ENCODE assay signal across 8 cellular contexts in genomic region chr2:208253518-208254117, GRCh38. TPM values are rescaled to one million over a fixed set of nuclear protein-coding genes. Genes with fewer than 3 reads are reported as not detected.
DNase-seq lines count a peak whose midpoint lies in the region; ATAC-seq, FAIRE-seq and TF ChIP-seq lines count a peak whose summit lies in the region.

No MANE protein-coding gene starts in this region.

- H3K27me3 ChIP-seq in breast epithelium (no peaks in the 10 kb centered on the region), mononuclear cell (ENCODE audit: insufficient read depth, low read length) (no peaks in the 10 kb centered on the region)

- H3K27ac ChIP-seq in A549 (peak overlapping the region; percentile 86 to 90), breast epithelium (peak overlapping the region; percentile 74 to 88)

- intact Hi-C loops in breast epithelium (cut with DNase I; ENCODE audit: low total_unique reads): no loop called here

- no peaks in the 10 kb centered on the region for H3K9me3 ChIP-seq in A549
- no peaks in the 10 kb centered on the region for H3K9me3 ChIP-seq in breast epithelium
- no peaks in the 10 kb centered on the region for H3K9me3 ChIP-seq in mononuclear cell (ENCODE audit: low read depth, low read length)

- peak overlapping the region; percentile 83 for H3K4me2 ChIP-seq in A549

- peaks cover 42% of the 10 kb centered on the region for H3K4me1 ChIP-seq in A549
- peaks cover 0 to 9% of the 10 kb centered on the region in 2 donors for H3K4me1 ChIP-seq in breast epithelium
- peaks cover 54% of the 10 kb centered on the region for H3K4me1 ChIP-seq in mononuclear cell (ENCODE audit: insufficient read depth, low read length)

- POLR2A ChIA-PET in A549 (lab: Yijun Ruan, JAX) (interaction anchor here (1.2 to 2.5 kb wide), 4 partner anchors 9 to 152 kb away, joined by 5 to 50 read pairs (median 11); partner anchors contain the start of gene PIKFYVE), HEK293T (lab: Yijun Ruan, JAX) (interaction anchor here (1.0 to 2.9 kb wide), 3 partner anchors 12 to 111 kb away, joined by 3 to 20 read pairs (median 9); partner anchors contain the start of gene PIKFYVE)

- no peak for TF ChIP-seq RAD21 in A549 (conservative IDR thresholded peaks at IDR 0.05 in 1 of 2, IDR thresholded peaks at IDR 0.05 in 1 of 2)

- TF ChIP-seq EP300 in A549 (IDR thresholded peaks at IDR 0.05): no peak

- no peak for TF ChIP-seq CTCF in A549 (IDR thresholded peaks at IDR 0.05)
- TF ChIP-seq CTCF in breast epithelium (IDR thresholded peaks at IDR 0.05): no peak

- ATAC-seq in A549: no peak
- no peak for ATAC-seq in HG03175 (IDR thresholded peaks at IDR 0.05; ENCODE audit: unreplicated experiment)

- DNase-seq in A549 (ENCODE audit: low read depth in 1 of 2, low spot score in 1 of 2): no peak
- DNase-seq in HEK293T (ENCODE audit: extremely low spot score): peak; percentile 11
- DNase-seq in breast epithelium (ENCODE audit: low spot score in 2 of 2): no peak
- no peak for DNase-seq in RCC 7860 (ENCODE audit: low spot score)
- no peak for DNase-seq in NCI-H345 treated with DMSO at 0.1 percent for 48 hours (lab: John Stamatoyannopoulos, UW; ENCODE audit: unreplicated experiment)
- DNase-seq in NCI-H2196 (lab: John Stamatoyannopoulos, UW; ENCODE audit: unreplicated experiment): no peak

- FAIRE-seq in A549 (lab: Jason Lieb, UNC) (no peak), RCC 7860 (lab: Jason Lieb, UNC) (no peak)

- TF ChIP-seq POLR2A in A549 (IDR thresholded peaks at IDR 0.05; ENCODE audit: low read length) (no peak), breast epithelium (IDR thresholded peaks at IDR 0.05) (no peak)

- H3K36me3 ChIP-seq in breast epithelium: no peaks in the 10 kb centered on the region

- CTCF ChIA-PET in A549 (lab: Yijun Ruan, JAX) (interaction anchor here (0.6 to 5.1 kb wide), 20 partner anchors 11 to 510 kb away, joined by 3 to 64 read pairs (median 5); partner anchors contain the start of gene PIKFYVE), HEK293T (lab: Yijun Ruan, JAX) (interaction anchor here (1.0 to 2.5 kb wide), 3 partner anchors 78 to 151 kb away, joined by 4 to 15 read pairs (median 12); no protein-coding TSS in a partner anchor)

- 9% methylated on average over 7 of the region's 7 CpGs for WGBS in A549 (ENCODE audit: missing lambda C conversion rate)

- H3K4me3 ChIP-seq in A549 (peak overlapping the region; percentile 96), breast epithelium (peak overlapping the region; percentile 83 to 87 (median 85)), mononuclear cell (ENCODE audit: low read length) (peak overlapping the region; percentile 99)

TF ChIP-seq in A549, 52 proteins besides CTCF, POLR2A, EP300 and RAD21:
- TF ChIP-seq HDAC2 (IDR thresholded peaks at IDR 0.05) (no peak), ZFP36 (IDR thresholded peaks at IDR 0.05; ENCODE audit: borderline replicate concordance, partially characterized antibody) (no peak), NFE2L2 (conservative IDR thresholded peaks at IDR 0.05; ENCODE audit: low read length) (no peak), CHD4 (IDR thresholded peaks at IDR 0.05; ENCODE audit: borderline replicate concordance) (no peak), HOXB5 (CRISPR knock-in tag; IDR thresholded peaks at IDR 0.05) (no peak), USF2 (IDR thresholded peaks at IDR 0.05) (no peak)

TF ChIP-seq in HEK293T, 16 proteins besides CTCF, POLR2A, EP300 and RAD21:
- TF ChIP-seq FOXM1 (IDR thresholded peaks at IDR 0.05; ENCODE audit: borderline replicate concordance) (no peak), PKNOX1 (IDR thresholded peaks at IDR 0.05) (no peak), L3MBTL2 (conservative IDR thresholded peaks at IDR 0.05) (no peak), HDGF (IDR thresholded peaks at IDR 0.05; ENCODE audit: borderline replicate concordance) (no peak), SP1 (IDR thresholded peaks at IDR 0.05) (no peak), ZNF384 (IDR thresholded peaks at IDR 0.05) (no peak), CTBP1 (IDR thresholded peaks at IDR 0.05; ENCODE audit: borderline replicate concordance) (no peak), TARDBP (IDR thresholded peaks at IDR 0.05) (no peak), LEF1 (IDR thresholded peaks at IDR 0.05; ENCODE audit: borderline replicate concordance) (no peak), FOXK2 (IDR thresholded peaks at IDR 0.05) (no peak), FOXA1 (IDR thresholded peaks at IDR 0.05) (no peak), NFRKB (IDR thresholded peaks at IDR 0.05) (no peak), ELF4 (IDR thresholded peaks at IDR 0.05) (no peak), BHLHE40 (IDR thresholded peaks at IDR 0.05; ENCODE audit: borderline replicate concordance) (no peak), ARNT (IDR thresholded peaks at IDR 0.05) (no peak), SUZ12 (IDR thresholded peaks at IDR 0.05) (no peak)

RNA-seq across cellular contexts. Expression of gene IDH1, which starts 1.3 kb away (rescaled TPM):
- 272 and 346 TPM in 2 replicates for polyA plus RNA-seq in A549 (2011; rRNA removed)
- 70.4 and 70.8 TPM in 2 replicates for polyA plus RNA-seq in A549 (2012; cell fraction: cytosol; rRNA removed)
- 54.0 and 77.2 TPM in 2 replicates for polyA plus RNA-seq in A549 (2012; cell fraction: nucleus; rRNA removed)
- polyA plus RNA-seq in A549 (2017; fragmentation: RNase III; extraction: RNeasy Plus Mini Kit Qiagen cat#74134 plus additional on column Dnase treatment): 137 to 180 TPM (median 173 TPM) in 3 replicates
- polyA minus RNA-seq in A549 (2011; rRNA and poly(A)+ RNA removed): 105 and 120 TPM in 2 replicates
- total RNA-seq in breast epithelium: 100 to 1,000 TPM in 1 of 3 donors, 10 to 100 TPM in 2; 80.3 to 333 (median 94.5) TPM
- total RNA-seq in mononuclear cell: 6.7 TPM

RNA-seq across cellular contexts. Expression of gene PIKFYVE, which starts 12.4 kb away (rescaled TPM):
- 19.3 and 22.0 TPM in 2 replicates for polyA plus RNA-seq in A549 (2011; rRNA removed)
- 4.2 and 5.1 TPM in 2 replicates for polyA plus RNA-seq in A549 (2012; cell fraction: cytosol; rRNA removed)
- 4.0 and 6.5 TPM in 2 replicates for polyA plus RNA-seq in A549 (2012; cell fraction: nucleus; rRNA removed)
- 5.9 to 6.5 TPM (median 6.4 TPM) in 3 replicates for polyA plus RNA-seq in A549 (2017; fragmentation: RNase III; extraction: RNeasy Plus Mini Kit Qiagen cat#74134 plus additional on column Dnase treatment)
- polyA minus RNA-seq in A549 (2011; rRNA and poly(A)+ RNA removed): 30.1 and 31.1 TPM in 2 replicates
- total RNA-seq in breast epithelium: 10 to 100 TPM; 33.8 to 55.8 (median 45.1) TPM
- total RNA-seq in mononuclear cell: 59.6 TPM

Comparison
In these comparisons a context has a peak if more than half of its experiments do, and no peak if none do; other contexts are left out.
1. RNA of gene IDH1, which starts 1.3 kb away (total RNA-seq): 80.3 to 333 TPM in breast epithelium; 6.7 TPM in mononuclear cell (single experiment); every median in the first group is over 10 times any median in the second.
2. Peak in every context shown above with its lines, with median percentiles within 50 percentile points of each other: H3K4me3 ChIP-seq.